ENCODE assay signal across 8 cellular contexts in genomic region chr1:85277027-85277625, GRCh38. TPM values are rescaled to one million over a fixed set of nuclear protein-coding genes. Genes with fewer than 3 reads are reported as not detected.
DNase-seq lines count a peak whose midpoint lies in the region; ATAC-seq and TF ChIP-seq lines count a peak whose summit lies in the region.

No MANE protein-coding gene starts in this region.

- H3K27ac Mint-ChIP-seq in activated naive CD4-positive, alpha-beta T cell treated with anti-CD3 and anti-CD28 coated beads, Interleukin-2, amount 10 ng/mL, durations not matched to agents 7 days and 5 days: peak overlapping the region; percentile 86
- peak overlapping the region; percentile 84 to 98 (median 95) for H3K27ac Mint-ChIP-seq in brain

- peaks cover 19% of the 10 kb centered on the region for H3K36me3 Mint-ChIP-seq in activated naive CD4-positive, alpha-beta T cell treated with anti-CD3 and anti-CD28 coated beads, Interleukin-2, amount 10 ng/mL, durations not matched to agents 7 days and 5 days
- peaks cover 16% of the 10 kb centered on the region for H3K36me3 Mint-ChIP-seq in brain

- H3K27me3 Mint-ChIP-seq in activated naive CD4-positive, alpha-beta T cell treated with anti-CD3 and anti-CD28 coated beads, Interleukin-2, amount 10 ng/mL, durations not matched to agents 7 days and 5 days: peaks cover 22% of the 10 kb centered on the region
- H3K27me3 Mint-ChIP-seq in brain: peaks cover 7% of the 10 kb centered on the region

- H3K4me3 Mint-ChIP-seq in activated naive CD4-positive, alpha-beta T cell treated with anti-CD3 and anti-CD28 coated beads, Interleukin-2, amount 10 ng/mL, durations not matched to agents 7 days and 5 days: peak overlapping the region; percentile 81
- peak overlapping the region; percentile 86 to 95 (median 88) for H3K4me3 Mint-ChIP-seq in brain

- CTCF ChIA-PET in activated naive CD4-positive, alpha-beta T cell treated with anti-CD3 and anti-CD28 coated beads, Interleukin-2, amount 10 ng/mL, durations not matched to agents 7 days and 5 days (lab: Charles Lee): interaction anchor here (0.6 to 2.7 kb wide), 3 partner anchors 17 to 421 kb away, joined by 3 to 15 read pairs (median 13); partner anchors contain the start of gene C1orf52

- H3K36me3 ChIP-seq in lower lobe of right lung: no peaks in the 10 kb centered on the region
- no peaks in the 10 kb centered on the region for H3K36me3 ChIP-seq in transverse colon

- in situ Hi-C loops in transverse colon (cut with MboI; ENCODE audit: low pct_ligation_motif_present in 1 of 4, low pct_unique_long_range_greater_than_20kb in 1 of 4, low sequenced_read_pairs in 3 of 4): no loop called here

- no peaks in the 10 kb centered on the region for H3K9me3 Mint-ChIP-seq in activated naive CD4-positive, alpha-beta T cell treated with anti-CD3 and anti-CD28 coated beads, Interleukin-2, amount 10 ng/mL, durations not matched to agents 7 days and 5 days
- peaks cover 0 to 3% (median 0%) of the 10 kb centered on the region in 5 experiments for H3K9me3 Mint-ChIP-seq in brain

- TF ChIP-seq POLR2A in transverse colon (IDR thresholded peaks at IDR 0.05): no peak

- no peak for ATAC-seq in lower lobe of right lung
- no peak for ATAC-seq in GM21360 (IDR thresholded peaks at IDR 0.05; ENCODE audit: unreplicated experiment)

- no peak for TF ChIP-seq EP300 in transverse colon (IDR thresholded peaks at IDR 0.05; ENCODE audit: low read depth)

- H3K4me1 ChIP-seq in lower lobe of right lung (peaks cover 54% of the 10 kb centered on the region), transverse colon (peaks cover 17 to 63% (median 43%) of the 10 kb centered on the region in 4 donors)

- no peaks in the 10 kb centered on the region for H3K27me3 ChIP-seq in lower lobe of right lung (ENCODE audit: low read depth)
- no peaks in the 10 kb centered on the region for H3K27me3 ChIP-seq in transverse colon

- intact Hi-C loops in lower lobe of right lung (cut with DNase I): no loop called here
- intact Hi-C loops in transverse colon (cut with DNase I; ENCODE audit: low total_unique reads): no loop called here

- DNase-seq in activated naive CD4-positive, alpha-beta T cell treated with anti-CD3 and anti-CD28 coated beads, Interleukin-2, amount 10 ng/mL, durations not matched to agents 7 days and 5 days: no peak
- DNase-seq in activated naive CD4-positive, alpha-beta T cell treated with Interleukin-2 at 50 U/mL for 16 hours: no peak
- no peak for DNase-seq in lower lobe of right lung
- no peak for DNase-seq in transverse colon
- no peak for DNase-seq in NCI-H2107 (lab: John Stamatoyannopoulos, UW)
- DNase-seq in NCI-H82 treated with DMSO at 0.1 percent for 48 hours (lab: John Stamatoyannopoulos, UW; ENCODE audit: unreplicated experiment): no peak

- H3K9me3 ChIP-seq in lower lobe of right lung (no peaks in the 10 kb centered on the region), transverse colon (no peaks in the 10 kb centered on the region)

- WGBS in transverse colon (ENCODE audit: low coverage in 1 of 2), 2 donors: 67 to 77% methylated on average over 3 to 9 of the region's 9 CpGs

- peak overlapping the region; percentile 99 for H3K27ac ChIP-seq in lower lobe of right lung
- peak overlapping the region; percentile 98 to 100 (median 100) for H3K27ac ChIP-seq in transverse colon

- no peak for TF ChIP-seq CTCF in brain (conservative IDR thresholded peaks at IDR 0.05)
- no peak for TF ChIP-seq CTCF in lower lobe of right lung (IDR thresholded peaks at IDR 0.05)
- TF ChIP-seq CTCF in transverse colon (IDR thresholded peaks at IDR 0.05): no peak

- peak overlapping the region; percentile 88 for H3K4me3 ChIP-seq in lower lobe of right lung
- peak overlapping the region; percentile 0 to 89 (median 54) for H3K4me3 ChIP-seq in transverse colon

- H3K4me1 Mint-ChIP-seq in activated naive CD4-positive, alpha-beta T cell treated with anti-CD3 and anti-CD28 coated beads, Interleukin-2, amount 10 ng/mL, durations not matched to agents 7 days and 5 days: peaks cover 47% of the 10 kb centered on the region
- peaks cover 62% of the 10 kb centered on the region for H3K4me1 Mint-ChIP-seq in brain

RNA-seq across cellular contexts. Expression of gene BCL10, which starts 0.7 kb away (rescaled TPM):
- 4.5 TPM for polyA plus RNA-seq in brain (ENCODE audit: insufficient read depth, low read depth, low replicate concordance)
- 27.4 TPM for total RNA-seq in lower lobe of right lung
- 10 to 100 TPM; 34.2 to 65.5 (median 56.5) TPM for total RNA-seq in transverse colon

RNA-seq across cellular contexts. Expression of gene C1orf52, which starts 17.7 kb away (rescaled TPM):
- 18.8 TPM for polyA plus RNA-seq in brain (ENCODE audit: insufficient read depth, low read depth, low replicate concordance)
- total RNA-seq in lower lobe of right lung (23.4 TPM), transverse colon (10 to 100 TPM in 3 of 4 donors, 1 to 10 TPM in 1; 7.4 to 42.6 (median 14.9) TPM)
